In the genomic region with DNA sequence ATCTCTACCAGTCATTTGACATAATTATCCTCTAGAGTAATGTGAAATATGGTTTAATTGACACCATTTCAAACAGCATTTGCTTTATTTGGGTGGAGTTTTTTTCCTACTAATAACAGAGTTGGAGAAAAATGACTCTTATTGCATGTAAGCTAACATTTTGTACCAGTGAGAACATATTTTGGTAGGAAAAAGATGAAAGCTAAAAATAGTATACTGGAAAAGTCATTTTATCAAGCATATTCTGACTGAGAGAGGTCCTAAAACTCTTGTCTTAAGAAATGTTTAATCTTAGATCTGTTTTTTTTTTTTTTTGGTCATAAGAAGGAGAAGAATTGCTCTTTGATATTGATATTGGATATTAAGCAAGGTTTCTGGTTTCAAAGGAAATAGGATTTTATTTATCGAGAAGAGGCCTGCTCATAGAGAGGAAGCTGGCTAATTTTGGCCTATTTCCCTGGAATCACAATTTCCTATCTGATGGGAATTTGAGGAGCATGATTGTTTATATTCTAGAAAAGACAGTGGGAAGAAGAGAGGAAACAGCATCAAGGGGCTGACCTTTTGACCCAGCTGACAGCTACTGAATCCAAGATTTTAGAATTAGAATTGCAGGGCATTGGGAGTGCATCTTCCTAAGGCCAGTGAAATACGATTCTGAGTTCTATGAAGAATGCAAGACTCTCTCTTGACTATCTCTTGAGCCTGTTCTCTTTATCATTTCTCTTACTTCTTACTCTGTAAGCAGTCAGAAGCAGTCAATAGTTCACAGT, we compare ENCODE assay signal across 24 cellular contexts. TPM values are rescaled to one million over a fixed set of nuclear protein-coding genes. Genes with fewer than 3 reads are reported as not detected.
DNase-seq lines count a peak whose midpoint lies in the region; ATAC-seq and TF ChIP-seq lines count a peak whose summit lies in the region.
"Had no signal": no experiment of that assay in that cellular context is flagged by ENCODE, and none has a peak within 500 bp of the region (broad histone marks: within the 10 kb centered on the region; RNA-seq: fewer than 3 reads in every experiment).

No MANE protein-coding gene starts in this region.

- H3K27me3 ChIP-seq in heart right ventricle: no peaks in the 10 kb centered on the region
- H3K27me3 ChIP-seq in right atrium auricular region: no peaks in the 10 kb centered on the region
- no peaks in the 10 kb centered on the region for H3K27me3 ChIP-seq in osteoblast (ENCODE audit: insufficient read depth, low read length)
- no peaks in the 10 kb centered on the region for H3K27me3 ChIP-seq in uterus
- no peaks in the 10 kb centered on the region for H3K27me3 ChIP-seq in transverse colon
- H3K27me3 ChIP-seq: BLaER1, body of pancreas had no signal

- TF ChIP-seq CTCF in heart right ventricle (IDR thresholded peaks at IDR 0.05) (no peak), right atrium auricular region (IDR thresholded peaks at IDR 0.05) (no peak), osteoblast (IDR thresholded peaks at IDR 0.05; ENCODE audit: extremely low read depth, low read depth, low read length) (no peak), uterus (IDR thresholded peaks at IDR 0.05) (no peak), transverse colon (IDR thresholded peaks at IDR 0.05) (no peak)

- peak in 5 of 8 donors; percentile 12 to 72 (median 44) for ATAC-seq in heart right ventricle
- ATAC-seq: body of pancreas; natural killer cell treated with Interleukin-12 subunit alpha and Interleukin-12 subunit beta and Interleukin-15 and Interleukin-18, amount 100 ng/mL, for 72 hours had no signal

- WGBS in heart right ventricle, 2 donors: 35 to 54% methylated on average over 2 of the region's 2 CpGs
- WGBS in transverse colon (ENCODE audit: low coverage in 1 of 2), 2 donors: 43 to 80% methylated on average over 1 to 2 of the region's 2 CpGs

- no peaks in the 10 kb centered on the region for H4K20me1 ChIP-seq in osteoblast (ENCODE audit: insufficient read depth, low read length)
- H4K20me1 ChIP-seq: BLaER1 had no signal

- H3K79me2 ChIP-seq in osteoblast (ENCODE audit: insufficient read depth, low read length): no peaks in the 10 kb centered on the region

- peak overlapping the region; percentile 15 to 75 (median 46) for H3K27ac ChIP-seq in heart right ventricle
- peak overlapping the region in 1 of 2 donors; percentile 47 for H3K27ac ChIP-seq in right atrium auricular region
- H3K27ac ChIP-seq in osteoblast (ENCODE audit: low read depth, low read length): no peak overlapping the region
- peak overlapping the region; percentile 22 to 60 for H3K27ac ChIP-seq in uterus
- H3K27ac ChIP-seq in transverse colon: peak overlapping the region in 2 of 4 donors; percentile 32 to 34
- H3K27ac ChIP-seq: BLaER1, body of pancreas, epithelial cell of prostate, prostate gland had no signal

- H3K4me3 ChIP-seq in heart right ventricle (no peak overlapping the region), right atrium auricular region (no peak overlapping the region), osteoblast (ENCODE audit: insufficient read depth, low read length) (no peak overlapping the region), uterus (no peak overlapping the region), transverse colon (no peak overlapping the region)
- H3K4me3 ChIP-seq: BLaER1, body of pancreas, prostate gland, smooth muscle cell had no signal

- H3K36me3 ChIP-seq in heart right ventricle (no peaks in the 10 kb centered on the region), right atrium auricular region (no peaks in the 10 kb centered on the region), osteoblast (ENCODE audit: insufficient read depth, low read length) (no peaks in the 10 kb centered on the region), uterus (no peaks in the 10 kb centered on the region), transverse colon (no peaks in the 10 kb centered on the region)
- H3K36me3 ChIP-seq: BLaER1, prostate gland had no signal

- no peak for TF ChIP-seq EP300 in transverse colon (IDR thresholded peaks at IDR 0.05; ENCODE audit: low read depth)

- in situ Hi-C loops in transverse colon (cut with MboI; ENCODE audit: low pct_ligation_motif_present in 1 of 4, low pct_unique_long_range_greater_than_20kb in 1 of 4, low sequenced_read_pairs in 3 of 4): no loop called here

- H2AFZ ChIP-seq in osteoblast (ENCODE audit: low read length): peak overlapping the region; percentile 38

- intact Hi-C loops in heart right ventricle (cut with DNase I): no loop called here
- intact Hi-C loops in uterus (cut with DNase I; ENCODE audit: low total_unique reads): no loop called here
- intact Hi-C loops in transverse colon (cut with DNase I; ENCODE audit: low total_unique reads): no loop called here

- H3K4me2 ChIP-seq in osteoblast (ENCODE audit: insufficient read depth, low read length): no peak overlapping the region
- H3K4me2 ChIP-seq: BLaER1, smooth muscle cell had no signal

- H3K9me3 ChIP-seq in heart right ventricle (peaks cover 0 to 10% (median 3%) of the 10 kb centered on the region in 11 donors), right atrium auricular region (peaks cover 0 to 4% of the 10 kb centered on the region in 2 donors), osteoblast (ENCODE audit: low read depth, low read length) (no peaks in the 10 kb centered on the region), uterus (no peaks in the 10 kb centered on the region), transverse colon (no peaks in the 10 kb centered on the region)
- H3K9me3 ChIP-seq: body of pancreas had no signal

- H3K4me1 ChIP-seq in heart right ventricle: peaks cover 0 to 27% (median 12%) of the 10 kb centered on the region in 9 donors
- peaks cover 0 to 10% of the 10 kb centered on the region in 2 donors for H3K4me1 ChIP-seq in right atrium auricular region
- H3K4me1 ChIP-seq in osteoblast (ENCODE audit: insufficient read depth, low read length): no peaks in the 10 kb centered on the region
- peaks cover 0 to 12% of the 10 kb centered on the region in 2 donors for H3K4me1 ChIP-seq in uterus
- H3K4me1 ChIP-seq in transverse colon: no peaks in the 10 kb centered on the region
- H3K4me1 ChIP-seq: BLaER1, prostate gland had no signal

- TF ChIP-seq POLR2A in uterus (IDR thresholded peaks at IDR 0.05) (no peak), transverse colon (IDR thresholded peaks at IDR 0.05) (no peak)

- DNase-seq in heart right ventricle (peak in 1 of 2 donors; percentile 47), right atrium auricular region (ENCODE audit: low spot score) (no peak), fibroblast of peridontal ligament (ENCODE audit: extremely low read depth) (peak; percentile 23), osteoblast (ENCODE audit: insufficient read length, low spot score, missing footprints) (no peak), uterus (no peak), cerebellar nuclear complex (lab: John Stamatoyannopoulos, UW) (no peak), transverse colon (no peak), HuH-7.5 (ENCODE audit: low spot score) (no peak)
- DNase-seq: activated B cell treated with CpG ODN at 0.5 μM for 24 hours; activated CD4-positive, alpha-beta T cell treated with anti-CD3 and anti-CD28 coated beads, Interleukin-2, amount 50 U/mL, for 4 hours; activated CD8-positive, alpha-beta memory T cell treated with anti-CD3 and anti-CD28 coated beads, Interleukin-2, amount 50 U/mL, for 48 hours; activated naive CD8-positive, alpha-beta T cell treated with anti-CD3 and anti-CD28 coated beads, Interleukin-2, amount 10 ng/mL, durations not matched to agents 7 days and 5 days; body of pancreas; COR-L47; DMS79; midbrain; NCI-H2171 treated with DMSO at 0.1 percent for 48 hours; NCI-H524 treated with DMSO at 0.1 percent for 48 hours; stimulated activated CD4-positive, alpha-beta T cell treated with anti-CD3 and anti-CD28 coated beads, Interleukin-2, amount 100 ng/mL, for 48 hours had no signal

RNA-seq across cellular contexts. Expression of a gene that starts 19.4 kb away (rescaled TPM):
- 1 to 10 TPM in 1 of 10 donors, under 1 TPM in 9; 0.21 to 1.4 (median 0.40) TPM for total RNA-seq in heart right ventricle
- under 1 TPM; 0.04 to 0.15 TPM for polyA plus RNA-seq in heart right ventricle
- total RNA-seq in right atrium auricular region: 10 to 100 TPM in 1 of 2 donors, 1 to 10 TPM in 1; 7.6 to 10.9 TPM
- 0.36 and 0.59 TPM in 2 replicates for total RNA-seq in osteoblast
- total RNA-seq in uterus: 1 to 10 TPM in 2 of 4 donors, under 1 TPM in 2; 0.26 to 1.8 (median 1.2) TPM
- total RNA-seq in transverse colon: under 1 TPM in 3 of 4 donors, not detected in 1; 0.32 to 0.60 (median 0.41) TPM
- total RNA-seq: activated B cell treated with CpG ODN at 0.5 μM for 24 hours; activated naive CD8-positive, alpha-beta T cell treated with anti-CD3 and anti-CD28 coated beads, Interleukin-2, amount 10 ng/mL, durations not matched to agents 7 days and 5 days; natural killer cell treated with Interleukin-12 subunit alpha and Interleukin-12 subunit beta and Interleukin-15 and Interleukin-18, amount 100 ng/mL, for 72 hours had no signal
- polyA plus RNA-seq: smooth muscle cell had no signal
